Comparison of ENCODE assay signal across 22 cellular contexts in genomic region chr1:11955221-11955620, GRCh38.
"Had no signal": no experiment of that assay in that cellular context is flagged by ENCODE, and none has a peak within 500 bp of the region (broad histone marks: within the 10 kb centered on the region; RNA-seq: fewer than 3 reads in every experiment).

No MANE protein-coding gene starts in this region.

- H3K27ac Mint-ChIP-seq: activated CD4-positive, alpha-beta T cell treated with anti-CD3 and anti-CD28 coated beads for 36 hours; activated naive CD4-positive, alpha-beta T cell treated with anti-CD3 and anti-CD28 coated beads, Interleukin-2, amount 50 U/mL, for 72 hours; activated T-cell treated with anti-CD3 and anti-CD28 coated beads, Interleukin-2, amount 50 U/mL, for 72 hours; dendritic cell treated with granulocyte-macrophage colony-stimulating factor and Interleukin-4, amounts not matched to agents 40 ng/mL and 50 ng/mL, for 4 days; T-helper 1 cell treated with Interleukin-12 subunit alpha and Interleukin-12 subunit beta and Interleukin-4 antibody, amounts not matched to agents 30 μg/mL and 1 μg/mL, for 36 hours had no signal

- H3K36me3 ChIP-seq: breast epithelium had no signal

- H3K36me3 Mint-ChIP-seq: activated naive CD4-positive, alpha-beta T cell treated with anti-CD3 and anti-CD28 coated beads, Interleukin-2, amount 50 U/mL, for 72 hours had no signal

- H3K27me3 ChIP-seq: breast epithelium, esophagus muscularis mucosa, foreskin keratinocyte, heart right ventricle, tibial nerve had no signal

- H3K4me1 ChIP-seq: breast epithelium, esophagus muscularis mucosa, foreskin keratinocyte, lower lobe of right lung, tibial nerve had no signal

- H3K27ac ChIP-seq: breast epithelium, esophagus muscularis mucosa, foreskin keratinocyte, lower lobe of right lung, tibial nerve had no signal

- H3K4me3 Mint-ChIP-seq: activated CD4-positive, alpha-beta T cell treated with anti-CD3 and anti-CD28 coated beads for 36 hours; activated T-cell treated with anti-CD3 and anti-CD28 coated beads, Interleukin-2, amount 50 U/mL, for 72 hours; central memory CD8-positive, alpha-beta T cell; dendritic cell treated with granulocyte-macrophage colony-stimulating factor and Interleukin-4, amounts not matched to agents 40 ng/mL and 50 ng/mL, for 4 days; T-helper 1 cell treated with Interleukin-12 subunit alpha and Interleukin-12 subunit beta and Interleukin-4 antibody, amounts not matched to agents 30 μg/mL and 1 μg/mL, for 36 hours had no signal

- H3K4me1 Mint-ChIP-seq: activated CD4-positive, alpha-beta T cell treated with anti-CD3 and anti-CD28 coated beads for 36 hours; central memory CD8-positive, alpha-beta T cell had no signal

- H3K27me3 Mint-ChIP-seq: activated CD4-positive, alpha-beta T cell treated with anti-CD3 and anti-CD28 coated beads for 36 hours; central memory CD8-positive, alpha-beta T cell; dendritic cell treated with granulocyte-macrophage colony-stimulating factor and Interleukin-4, amounts not matched to agents 40 ng/mL and 50 ng/mL, for 4 days had no signal

- DNase-seq: activated CD4-positive, alpha-beta T cell treated with anti-CD3 and anti-CD28 coated beads for 36 hours; activated CD4-positive, CD25-positive, alpha-beta regulatory T cell; activated naive CD4-positive, alpha-beta T cell; activated T-cell treated with anti-CD3 and anti-CD28 coated beads for 4 hours; activated T-cell treated with anti-CD3 and anti-CD28 coated beads, Interleukin-2, amount 50 U/mL, for 72 hours; foreskin keratinocyte; heart right ventricle; kidney glomerular epithelial cell; lower lobe of right lung; mucosa of descending colon; nucleus accumbens; stimulated activated naive CD4-positive, alpha-beta T cell; T1000 had no signal

- H3K9me3 Mint-ChIP-seq: activated naive CD4-positive, alpha-beta T cell treated with anti-CD3 and anti-CD28 coated beads, Interleukin-2, amount 50 U/mL, for 72 hours; activated T-cell treated with anti-CD3 and anti-CD28 coated beads, Interleukin-2, amount 50 U/mL, for 72 hours; central memory CD8-positive, alpha-beta T cell; dendritic cell treated with granulocyte-macrophage colony-stimulating factor and Interleukin-4, amounts not matched to agents 40 ng/mL and 50 ng/mL, for 4 days; T-helper 1 cell treated with Interleukin-12 subunit alpha and Interleukin-12 subunit beta and Interleukin-4 antibody, amounts not matched to agents 30 μg/mL and 1 μg/mL, for 36 hours had no signal

- H3K4me3 ChIP-seq: breast epithelium, esophagus muscularis mucosa, heart right ventricle, lower lobe of right lung, mucosa of descending colon, tibial nerve had no signal

- ATAC-seq: activated CD4-positive, alpha-beta T cell treated with anti-CD3 and anti-CD28 coated beads for 36 hours; activated naive CD4-positive, alpha-beta T cell treated with anti-CD3 and anti-CD28 coated beads, Interleukin-2, amount 50 U/mL, for 72 hours; activated T-cell treated with anti-CD3 and anti-CD28 coated beads, Interleukin-2, amount 50 U/mL, for 72 hours; foreskin keratinocyte; left lobe of liver; lower lobe of right lung; mucosa of descending colon; right cardiac atrium had no signal

- H3K9me3 ChIP-seq: breast epithelium, esophagus muscularis mucosa, heart right ventricle, lower lobe of right lung, mucosa of descending colon, tibial nerve had no signal
